In genomic region chr1:36322085-36322785, GRCh38 we compare ENCODE assay signal across 8 cellular contexts. TPM values are rescaled to one million over a fixed set of nuclear protein-coding genes. Genes with fewer than 3 reads are reported as not detected.
DNase-seq lines count a peak whose midpoint lies in the region; ATAC-seq and TF ChIP-seq lines count a peak whose summit lies in the region.

No MANE protein-coding gene starts in this region.

- H3K27ac ChIP-seq in right lobe of liver, result peak overlapping the region; percentile 30 to 73 (median 63)
- peak overlapping the region; percentile 87 to 99 for H3K27ac ChIP-seq in thoracic aorta

- ATAC-seq in right lobe of liver (no peak), thoracic aorta (ENCODE audit: insufficient number of reproducible peaks, low FRiP score, low read depth) (peak; percentile 3)

- peaks cover 9% of the 10 kb centered on the region for H3K36me3 Mint-ChIP-seq in T-helper 2 cell treated with Interferon-gamma antibody and Interleukin-4, amounts not matched to agents 5 μg/mL and 100 μg/mL, for 36 hours (ENCODE audit: low read depth)
- H3K36me3 Mint-ChIP-seq in brain, result peaks cover 14% of the 10 kb centered on the region

- peaks cover 3% of the 10 kb centered on the region for H3K27me3 Mint-ChIP-seq in T-helper 2 cell treated with Interferon-gamma antibody and Interleukin-4, amounts not matched to agents 5 μg/mL and 100 μg/mL, for 36 hours (ENCODE audit: low read depth)
- H3K27me3 Mint-ChIP-seq in brain, result peaks cover 28% of the 10 kb centered on the region

- H3K4me1 Mint-ChIP-seq in T-helper 2 cell treated with Interferon-gamma antibody and Interleukin-4, amounts not matched to agents 5 μg/mL and 100 μg/mL, for 36 hours (ENCODE audit: low read depth), result peaks cover 17% of the 10 kb centered on the region
- H3K4me1 Mint-ChIP-seq in brain, result peaks cover 42% of the 10 kb centered on the region

- H3K4me1 ChIP-seq in right lobe of liver (peaks cover 0 to 10% (median 4%) of the 10 kb centered on the region in 4 donors), thoracic aorta (ENCODE audit: control insufficient read depth in 1 of 2, low read depth in 2 of 2) (peaks cover 25 to 35% of the 10 kb centered on the region in 2 donors)

- TF ChIP-seq POLR2A in right lobe of liver (IDR thresholded peaks at IDR 0.05) (no peak), lower leg skin (IDR thresholded peaks at IDR 0.05) (no peak)

- H3K27me3 ChIP-seq in right lobe of liver (no peaks in the 10 kb centered on the region), thoracic aorta (replicated peaks; ENCODE audit: insufficient read depth) (no peaks in the 10 kb centered on the region)

- peak overlapping the region; percentile 34 for H3K4me3 Mint-ChIP-seq in T-helper 2 cell treated with Interferon-gamma antibody and Interleukin-4, amounts not matched to agents 5 μg/mL and 100 μg/mL, for 36 hours
- peak overlapping the region in 4 of 5 experiments; percentile 71 to 83 (median 74) for H3K4me3 Mint-ChIP-seq in brain

- H3K4me3 ChIP-seq in right lobe of liver (peak overlapping the region; percentile 56 to 71 (median 64)), thoracic aorta (peak overlapping the region; percentile 99), lower leg skin (ENCODE audit: low read depth, poor library complexity, severe bottlenecking) (no peak overlapping the region)

- H3K27ac Mint-ChIP-seq in T-helper 2 cell treated with Interferon-gamma antibody and Interleukin-4, amounts not matched to agents 5 μg/mL and 100 μg/mL, for 36 hours, result no peak overlapping the region
- peak overlapping the region in 1 of 5 experiments; percentile 72 for H3K27ac Mint-ChIP-seq in brain

- H3K9me3 Mint-ChIP-seq in T-helper 2 cell treated with Interferon-gamma antibody and Interleukin-4, amounts not matched to agents 5 μg/mL and 100 μg/mL, for 36 hours, result no peaks in the 10 kb centered on the region
- H3K9me3 Mint-ChIP-seq in brain, result no peaks in the 10 kb centered on the region

- H3K9me3 ChIP-seq in right lobe of liver, result no peaks in the 10 kb centered on the region
- no peaks in the 10 kb centered on the region for H3K9me3 ChIP-seq in thoracic aorta

- H3K36me3 ChIP-seq in right lobe of liver, result no peaks in the 10 kb centered on the region
- no peaks in the 10 kb centered on the region for H3K36me3 ChIP-seq in thoracic aorta

- intact Hi-C loops in right lobe of liver (cut with DNase I), result no loop called here
- intact Hi-C loops in lower leg skin (cut with DNase I; ENCODE audit: low total_unique reads), result no loop called here

- WGBS in right lobe of liver (ENCODE audit: insufficient coverage, low coverage, low lambda C conversion rate, missing lambda C conversion rate), result 63% methylated on average over 19 of the region's 66 CpGs
- WGBS in lower leg skin, 2 donors, result 41 to 61% methylated on average over 19 to 63 of the region's 66 CpGs

- TF ChIP-seq CTCF in brain (conservative IDR thresholded peaks at IDR 0.05), result no peak
- no peak for TF ChIP-seq CTCF in right lobe of liver (IDR thresholded peaks at IDR 0.05)
- TF ChIP-seq CTCF in thoracic aorta (IDR thresholded peaks at IDR 0.05), result no peak
- TF ChIP-seq CTCF in lower leg skin (IDR thresholded peaks at IDR 0.05), result no peak

- no peak for DNase-seq in T-helper 2 cell treated with Interferon-gamma antibody and Interleukin-4, amounts not matched to agents 5 μg/mL and 100 μg/mL, for 36 hours (ENCODE audit: low spot score)
- DNase-seq in T-helper 2 cell (no peak), right lobe of liver (no peak), thoracic aorta (ENCODE audit: low spot score) (no peak), occipital lobe (lab: John Stamatoyannopoulos, UW) (no peak), lower leg skin (ENCODE audit: low spot score in 2 of 2) (no peak)
- no peak for DNase-seq in stimulated activated CD4-positive, alpha-beta T cell treated with anti-CD3 and anti-CD28 coated beads, Interleukin-4, amount 100 ng/mL, for 24 hours

RNA-seq across cellular contexts. Expression of gene EVA1B, which starts 1.2 kb away (rescaled TPM):
- 5.2 TPM for polyA plus RNA-seq in brain (ENCODE audit: insufficient read depth, low read depth, low replicate concordance)
- total RNA-seq in right lobe of liver, result 10 to 100 TPM in 2 of 6 experiments, 1 to 10 TPM in 4; 3.2 to 20.6 (median 5.1) TPM
- 100 to 1,000 TPM; 107 to 189 TPM for total RNA-seq in thoracic aorta
- total RNA-seq in occipital lobe, result 4.5 TPM
- total RNA-seq in lower leg skin, result 10 to 100 TPM; 29.8 to 35.5 (median 34.3) TPM

RNA-seq across cellular contexts. Expression of gene SH3D21, which starts 16.1 kb away (rescaled TPM):
- 1.6 TPM for polyA plus RNA-seq in brain (ENCODE audit: insufficient read depth, low read depth, low replicate concordance)
- total RNA-seq in right lobe of liver (1 to 10 TPM in 4 of 6 experiments, under 1 TPM in 2; 0.50 to 5.1 (median 1.2) TPM), thoracic aorta (1 to 10 TPM; 3.9 to 5.6 TPM), occipital lobe (3.0 TPM), lower leg skin (10 to 100 TPM in 3 of 4 donors, 1 to 10 TPM in 1; 9.8 to 20.9 (median 14.6) TPM)
